ENCODE assay signal across 9 cellular contexts in genomic region chr20:38242848-38243449, GRCh38. TPM values are rescaled to one million over a fixed set of nuclear protein-coding genes. Genes with fewer than 3 reads are reported as not detected.
DNase-seq lines count a peak whose midpoint lies in the region; ATAC-seq, FAIRE-seq and TF ChIP-seq lines count a peak whose summit lies in the region.
"Had no signal": no experiment of that assay in that cellular context is flagged by ENCODE, and none has a peak within 500 bp of the region (broad histone marks: within the 10 kb centered on the region; RNA-seq: fewer than 3 reads in every experiment).

No MANE protein-coding gene starts in this region.

- H3K79me2 ChIP-seq in K562 (ENCODE audit: control insufficient read depth, insufficient read depth, low read length): no peaks in the 10 kb centered on the region
- no peaks in the 10 kb centered on the region for H3K79me2 ChIP-seq in smooth muscle cell (ENCODE audit: low read depth)

- intact Hi-C loops in K562 (cut with micrococcal nuclease): no loop called here

- H3K9ac ChIP-seq in K562 (ENCODE audit: insufficient read depth in 1 of 2, low read depth in 2 of 2, low read length in 2 of 2) (no peak overlapping the region), smooth muscle cell (ENCODE audit: low read depth) (no peak overlapping the region)

- CTCF ChIA-PET in K562 (lab: Yijun Ruan, JAX; ENCODE audit: low intra/inter-chr PET ratio): interaction anchor here (0.9 kb wide), 1 partner anchor 21 kb away, joined by 3 read pairs; no protein-coding TSS in a partner anchor

- H2AFZ ChIP-seq in K562 (ENCODE audit: low read depth, low read length): no peak overlapping the region
- no peak overlapping the region for H2AFZ ChIP-seq in smooth muscle cell (ENCODE audit: low read depth)

- WGBS in K562 (ENCODE audit: insufficient coverage, low coverage, missing lambda C conversion rate): 4% methylated on average over 5 of the region's 5 CpGs
- WGBS in smooth muscle cell (ENCODE audit: low lambda C conversion rate): 60% methylated on average over 5 of the region's 5 CpGs

- no peaks in the 10 kb centered on the region for H3K9me1 ChIP-seq in K562 (ENCODE audit: control insufficient read depth, insufficient read depth, low read length)

- FAIRE-seq in K562 (lab: Jason Lieb, UNC): peak; percentile 91

- no peaks in the 10 kb centered on the region; a peak in 1 of 5 replicates for H3K4me1 ChIP-seq in K562 (replicated peaks in 1 of 2; ENCODE audit: control insufficient read depth in 2 of 2, insufficient read depth in 2 of 2, low read length in 2 of 2)
- H3K4me1 ChIP-seq in smooth muscle cell (ENCODE audit: low read depth): no peaks in the 10 kb centered on the region
- H3K4me1 ChIP-seq: thyroid gland had no signal

- no peak for TF ChIP-seq POLR2A in K562 (conservative IDR thresholded peaks at IDR 0.05)

- TF ChIP-seq CTCF in K562 (IDR thresholded peaks at IDR 0.05 in 2 of 3, conservative IDR thresholded peaks at IDR 0.05 in 1 of 3; ENCODE audit: insufficient read depth in 2 of 3, low read depth in 1 of 3, low read length in 3 of 3) (peak; percentile 75 to 84 (median 83)), smooth muscle cell (IDR thresholded peaks at IDR 0.05; ENCODE audit: borderline replicate concordance, insufficient read depth, poor library complexity, severe bottlenecking) (peak; percentile 38), coronary artery (IDR thresholded peaks at IDR 0.05) (no peak)

- no peak overlapping the region for H3K27ac ChIP-seq in K562 (ENCODE audit: extremely low read depth, low read depth, low read length)
- H3K27ac ChIP-seq in smooth muscle cell (ENCODE audit: low read depth): no peak overlapping the region
- no peak overlapping the region for H3K27ac ChIP-seq in coronary artery
- H3K27ac ChIP-seq: thyroid gland had no signal

- H4K20me1 ChIP-seq in K562 (replicated peaks; ENCODE audit: control insufficient read depth, insufficient read depth, low read length) (no peaks in the 10 kb centered on the region), smooth muscle cell (ENCODE audit: low read depth) (no peaks in the 10 kb centered on the region)

- H3K9me3 ChIP-seq in K562 (replicated peaks; ENCODE audit: control insufficient read depth, insufficient read depth, low read depth, low read length) (peaks cover 20% of the 10 kb centered on the region), smooth muscle cell (replicated peaks; ENCODE audit: low read depth) (peaks cover 5% of the 10 kb centered on the region)
- H3K9me3 ChIP-seq: thyroid gland had no signal

- POLR2A ChIA-PET in K562 (lab: Yijun Ruan, JAX): interaction anchor here (0.6 kb wide), 1 partner anchor 110 kb away, joined by 3 read pairs; no protein-coding TSS in a partner anchor

- H3K4me3 ChIP-seq in K562: no peak overlapping the region
- no peak overlapping the region for H3K4me3 ChIP-seq in smooth muscle cell
- H3K4me3 ChIP-seq in coronary artery: no peak overlapping the region
- H3K4me3 ChIP-seq: thyroid gland had no signal

- no peaks in the 10 kb centered on the region for H3F3A ChIP-seq in smooth muscle cell (ENCODE audit: low read depth)

- peak; percentile 76 for ATAC-seq in K562

- in situ Hi-C loops in K562 (cut with MboI): no loop called here

- no peak for TF ChIP-seq EP300 in K562 (IDR thresholded peaks at IDR 0.05; ENCODE audit: low read length)

- DNase-seq in activated T-cell treated with anti-CD3 and anti-CD28 coated beads, Interleukin-2, amount 50 U/mL, for 48 hours: peak; percentile 60 to 64
- DNase-seq in activated T-cell treated with anti-CD3 and anti-CD28 coated beads for 4 hours (no peak), LHCN-M2 (ENCODE audit: low read depth) (peak; percentile 29), K562 (ENCODE audit: extremely low read depth in 1 of 4, low spot score in 3 of 4) (peak; percentile 47 to 72 (median 68)), smooth muscle cell (lab: John Stamatoyannopoulos, UW; ENCODE audit: unreplicated experiment) (no peak), coronary artery (ENCODE audit: low spot score) (no peak), NCI-H1694 treated with DMSO at 0.1 percent for 48 hours (lab: John Stamatoyannopoulos, UW) (no peak), NCI-H1105 treated with DMSO at 0.1 percent for 48 hours (lab: John Stamatoyannopoulos, UW) (no peak)
- DNase-seq: thyroid gland had no signal

- peak; percentile 25 to 73 for TF ChIP-seq RAD21 in K562 (CRISPR knock-in tag; conservative IDR thresholded peaks at IDR 0.05 in 1 of 2, IDR thresholded peaks at IDR 0.05 in 1 of 2)

- no peaks in the 10 kb centered on the region; a peak in 1 of 5 replicates for H3K27me3 ChIP-seq in K562 (ENCODE audit: control insufficient read depth in 2 of 2, insufficient read depth in 2 of 2, low read length in 2 of 2)
- no peaks in the 10 kb centered on the region for H3K27me3 ChIP-seq in smooth muscle cell (ENCODE audit: low read depth)
- H3K27me3 ChIP-seq: thyroid gland had no signal

- H3K4me2 ChIP-seq in K562 (ENCODE audit: insufficient read depth, low read length): no peak overlapping the region
- H3K4me2 ChIP-seq in smooth muscle cell: no peak overlapping the region

- BruUV-seq in K562 (replicated peaks; lab: Mats Ljungman, UMichigan): no TSS peak

- H3K36me3 ChIP-seq in K562 (ENCODE audit: control insufficient read depth, insufficient read depth, low read length): no peaks in the 10 kb centered on the region
- no peaks in the 10 kb centered on the region for H3K36me3 ChIP-seq in smooth muscle cell (ENCODE audit: low read depth)
- H3K36me3 ChIP-seq: thyroid gland had no signal

TF ChIP-seq in K562, 482 proteins besides CTCF, POLR2A, EP300 and RAD21 (continues in another document):
- TF ChIP-seq ZNF280A (IDR thresholded peaks at IDR 0.05; ENCODE audit: low read depth, partially characterized antibody) (peak; percentile 79), CREM (IDR thresholded peaks at IDR 0.05; ENCODE audit: low read depth) (0 out of 2 replicates have a peak, but pooled peaks have one; percentile 15), GATAD2A (IDR thresholded peaks at IDR 0.05) (no peak), CBX3 (IDR thresholded peaks at IDR 0.05; ENCODE audit: borderline replicate concordance in 1 of 2, low read length in 2 of 2) (peak in 1 of 2 experiments; percentile 100; a peak in 2 of 3 replicates), XRCC5 (IDR thresholded peaks at IDR 0.05; ENCODE audit: low read depth, low read length) (0 out of 2 replicates have a peak, but pooled peaks have one; percentile 38), CBX5 (IDR thresholded peaks at IDR 0.05; ENCODE audit: borderline replicate concordance, low read depth) (peak; percentile 100), ZNF280B (CRISPR knock-in tag; IDR thresholded peaks at IDR 0.05) (peak; percentile 64; the same call in 1 of the 2 replicates), JUN (IDR thresholded peaks at IDR 0.05; ENCODE audit: borderline replicate concordance, low read depth, low read length) (peak; percentile 61; the same call in 1 of the 2 replicates), JUN (CRISPR knock-in tag; IDR thresholded peaks at IDR 0.05; ENCODE audit: borderline replicate concordance) (no peak), NBN (IDR thresholded peaks at IDR 0.05; ENCODE audit: low read depth) (0 out of 2 replicates have a peak, but pooled peaks have one; percentile 19), TRIM28 (IDR thresholded peaks at IDR 0.05) (peak; percentile 97), KLF10 (CRISPR knock-in tag; IDR thresholded peaks at IDR 0.05) (no peak)

RNA-seq across cellular contexts. Expression of gene KIAA1755, which starts 17.6 kb away (rescaled TPM):
- 0.17 and 0.45 TPM in 2 replicates for total RNA-seq in LHCN-M2 (2014; rRNA removed)
- polyA plus RNA-seq in LHCN-M2 (2012): 0.17 TPM
- total RNA-seq in K562 (2011; cell fraction: chromatin; rRNA removed; ENCODE audit: low replicate concordance): not detected in 2 replicates
- total RNA-seq in K562 (2011; cell fraction: nucleolus; rRNA removed): not detected in 2 replicates
- not detected in 2 replicates for total RNA-seq in K562 (2011; cell fraction: nucleoplasm; rRNA removed)
- not detected in 2 replicates for total RNA-seq in K562 (2014; rRNA removed)
- not detected in 2 replicates for total RNA-seq in K562 (2014; rRNA removed; fragmentation: Illumina TruSeq; extraction: Trizol)
- not detected in 2 replicates for total RNA-seq in K562 (2015; rRNA removed; fragmentation: Illumina TruSeq; extraction: Trizol)
- total RNA-seq in K562 (2021): not detected in 2 replicates
- polyA plus RNA-seq in K562 (2011; rRNA removed): not detected in 2 replicates
- polyA plus RNA-seq in K562 (2011; cell fraction: cytosol; rRNA removed): not detected in 2 replicates
- not detected in 2 replicates for polyA plus RNA-seq in K562 (2011; cell fraction: nucleus; rRNA removed)
- polyA plus RNA-seq in K562 (2012): 0.11 TPM in 1 of 2 replicates, not detected in the other
- polyA plus RNA-seq in K562 (2014; fragmentation: Illumina TruSeq; extraction: Trizol): not detected in 2 replicates
- polyA plus RNA-seq in K562 (2014; fragmentation: Nextera tagmentation; extraction: Ambion mirVana): not detected
- 0.12 TPM in 1 of 2 replicates, not detected in the other for polyA plus RNA-seq in K562 (2014; rRNA removed)
- polyA minus RNA-seq in K562 (2011; rRNA and poly(A)+ RNA removed): not detected in 2 replicates
- not detected in 2 replicates for polyA minus RNA-seq in K562 (2011; cell fraction: cytosol; rRNA and poly(A)+ RNA removed)
- not detected in 2 replicates for polyA minus RNA-seq in K562 (2011; cell fraction: nucleus; rRNA and poly(A)+ RNA removed)
- 0.09 TPM in 1 of 2 replicates, not detected in the other for total RNA-seq in smooth muscle cell
- 0.17 TPM in 1 of 2 replicates, not detected in the other for polyA plus RNA-seq in smooth muscle cell

Comparison
In these comparisons a context has a peak if more than half of its experiments do, and no peak if none do; other contexts are left out.
1. DNase-seq: peak in activated T-cell treated with anti-CD3 and anti-CD28 coated beads, Interleukin-2, amount 50 U/mL, for 48 hours (2 of 2), LHCN-M2 (single experiment) and K562 (4 of 4); none in activated T-cell treated with anti-CD3 and anti-CD28 coated beads for 4 hours (single experiment), smooth muscle cell (single experiment), coronary artery (single experiment), NCI-H1694 treated with DMSO at 0.1 percent for 48 hours (single experiment) and NCI-H1105 treated with DMSO at 0.1 percent for 48 hours (single experiment).